28 cellular contexts compared by ENCODE assay signal in the genomic region with DNA sequence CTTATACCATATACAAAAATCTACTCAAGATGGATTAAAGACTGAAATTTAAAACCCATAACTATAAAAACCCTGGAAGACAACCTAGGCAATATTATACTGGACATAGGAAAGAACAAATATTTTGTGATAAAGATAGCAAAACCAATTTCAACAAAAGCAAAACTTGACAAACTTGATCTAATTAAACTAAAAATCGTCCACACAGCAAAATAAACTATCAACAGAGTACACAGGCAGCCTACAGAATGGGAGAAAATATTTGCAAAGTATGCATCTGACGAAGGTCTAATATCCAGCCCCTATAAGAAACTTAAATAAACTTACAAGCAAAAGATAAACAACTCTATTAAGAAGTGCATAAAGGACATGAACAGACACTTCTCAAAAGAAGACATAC.
"Had no signal": no experiment of that assay in that cellular context is flagged by ENCODE, and none has a peak within 500 bp of the region (broad histone marks: within the 10 kb centered on the region; RNA-seq: fewer than 3 reads in every experiment).

No MANE protein-coding gene starts in this region.

- DNase-seq: colonic mucosa; cortex of kidney; dermis blood vessel endothelial cell; dorsolateral prefrontal cortex; effector CD4-positive, alpha-beta T cell; effector CD8-positive, alpha-beta T cell; effector memory CD4-positive, alpha-beta T cell; effector memory CD8-positive, alpha-beta T cell; endodermal cell; erythroblast; esophagus squamous epithelium; foreskin fibroblast; foreskin keratinocyte; foreskin melanocyte; gastrocnemius medialis; glutamatergic neuron; head of caudate nucleus; heart left ventricle; heart right ventricle had no signal

- H3K27me3 Mint-ChIP-seq: dendritic cell treated with granulocyte-macrophage colony-stimulating factor and Interleukin-4, amounts not matched to agents 40 ng/mL and 50 ng/mL, for 4 days; effector memory CD8-positive, alpha-beta T cell had no signal

- H3K27ac ChIP-seq: colonic mucosa, dorsolateral prefrontal cortex, epithelial cell of prostate, esophagus muscularis mucosa, esophagus squamous epithelium, foreskin keratinocyte, gastrocnemius medialis, gastroesophageal sphincter, heart left ventricle, heart right ventricle had no signal

- H3K4me1 ChIP-seq: colonic mucosa, esophagus muscularis mucosa, esophagus squamous epithelium, foreskin keratinocyte, gastrocnemius medialis, gastroesophageal sphincter, heart left ventricle, heart right ventricle had no signal

- H3K36me3 ChIP-seq: colonic mucosa, esophagus muscularis mucosa, esophagus squamous epithelium, gastrocnemius medialis, gastroesophageal sphincter, heart left ventricle, heart right ventricle had no signal

- H3K27me3 ChIP-seq: colonic mucosa, dorsolateral prefrontal cortex, esophagus muscularis mucosa, esophagus squamous epithelium, foreskin keratinocyte, gastrocnemius medialis, gastroesophageal sphincter, heart left ventricle, heart right ventricle had no signal

- H3K4me3 ChIP-seq: colonic mucosa, dorsolateral prefrontal cortex, esophagus muscularis mucosa, esophagus squamous epithelium, gastrocnemius medialis, gastroesophageal sphincter, heart left ventricle, heart right ventricle had no signal

- ATAC-seq: effector memory CD8-positive, alpha-beta T cell; esophagus mucosa; foreskin keratinocyte; gastrocnemius medialis; gastroesophageal sphincter; heart left ventricle; heart right ventricle had no signal

- H3K27ac Mint-ChIP-seq: dendritic cell treated with granulocyte-macrophage colony-stimulating factor and Interleukin-4, amounts not matched to agents 40 ng/mL and 50 ng/mL, for 4 days; effector memory CD8-positive, alpha-beta T cell; endodermal cell had no signal

- H3K9me3 ChIP-seq: colonic mucosa, esophagus muscularis mucosa, esophagus squamous epithelium, gastrocnemius medialis, gastroesophageal sphincter, heart left ventricle had no signal

- FAIRE-seq: colon, endometrium, endothelial cell of umbilical vein, frontal cortex had no signal

- H3K9me3 Mint-ChIP-seq: dendritic cell treated with granulocyte-macrophage colony-stimulating factor and Interleukin-4, amounts not matched to agents 40 ng/mL and 50 ng/mL, for 4 days; endodermal cell had no signal

- H3K4me3 Mint-ChIP-seq: dendritic cell treated with granulocyte-macrophage colony-stimulating factor and Interleukin-4, amounts not matched to agents 40 ng/mL and 50 ng/mL, for 4 days; effector memory CD8-positive, alpha-beta T cell; endodermal cell had no signal
